1 cellular context compared by ENCODE assay signal in genomic region chr5:10507575-10508024, GRCh38.
TF ChIP-seq lines count a peak whose summit lies in the region.

No MANE protein-coding gene starts in this region.

TF ChIP-seq in GM23338, 12 proteins besides CTCF, POLR2A, EP300 and RAD21 (continued from another document):
- TF ChIP-seq ZNF462 (CRISPR knock-in tag; IDR thresholded peaks at IDR 0.05) (no peak), NANOG (IDR thresholded peaks at IDR 0.05; ENCODE audit: borderline replicate concordance) (no peak), ZNF114 (CRISPR knock-in tag; IDR thresholded peaks at IDR 0.05) (no peak), ETS1 (IDR thresholded peaks at IDR 0.05) (no peak), POLR2AphosphoS5 (IDR thresholded peaks at IDR 0.05; ENCODE audit: low read depth) (no peak), CREB1 (CRISPR knock-in tag; IDR thresholded peaks at IDR 0.05; ENCODE audit: low read depth) (no peak), JUNB (IDR thresholded peaks at IDR 0.05; ENCODE audit: unreplicated experiment) (no peak), EZH2 (IDR thresholded peaks at IDR 0.05; ENCODE audit: low read depth, unreplicated experiment) (no peak)
- TF ChIP-seq, protein P1, sequence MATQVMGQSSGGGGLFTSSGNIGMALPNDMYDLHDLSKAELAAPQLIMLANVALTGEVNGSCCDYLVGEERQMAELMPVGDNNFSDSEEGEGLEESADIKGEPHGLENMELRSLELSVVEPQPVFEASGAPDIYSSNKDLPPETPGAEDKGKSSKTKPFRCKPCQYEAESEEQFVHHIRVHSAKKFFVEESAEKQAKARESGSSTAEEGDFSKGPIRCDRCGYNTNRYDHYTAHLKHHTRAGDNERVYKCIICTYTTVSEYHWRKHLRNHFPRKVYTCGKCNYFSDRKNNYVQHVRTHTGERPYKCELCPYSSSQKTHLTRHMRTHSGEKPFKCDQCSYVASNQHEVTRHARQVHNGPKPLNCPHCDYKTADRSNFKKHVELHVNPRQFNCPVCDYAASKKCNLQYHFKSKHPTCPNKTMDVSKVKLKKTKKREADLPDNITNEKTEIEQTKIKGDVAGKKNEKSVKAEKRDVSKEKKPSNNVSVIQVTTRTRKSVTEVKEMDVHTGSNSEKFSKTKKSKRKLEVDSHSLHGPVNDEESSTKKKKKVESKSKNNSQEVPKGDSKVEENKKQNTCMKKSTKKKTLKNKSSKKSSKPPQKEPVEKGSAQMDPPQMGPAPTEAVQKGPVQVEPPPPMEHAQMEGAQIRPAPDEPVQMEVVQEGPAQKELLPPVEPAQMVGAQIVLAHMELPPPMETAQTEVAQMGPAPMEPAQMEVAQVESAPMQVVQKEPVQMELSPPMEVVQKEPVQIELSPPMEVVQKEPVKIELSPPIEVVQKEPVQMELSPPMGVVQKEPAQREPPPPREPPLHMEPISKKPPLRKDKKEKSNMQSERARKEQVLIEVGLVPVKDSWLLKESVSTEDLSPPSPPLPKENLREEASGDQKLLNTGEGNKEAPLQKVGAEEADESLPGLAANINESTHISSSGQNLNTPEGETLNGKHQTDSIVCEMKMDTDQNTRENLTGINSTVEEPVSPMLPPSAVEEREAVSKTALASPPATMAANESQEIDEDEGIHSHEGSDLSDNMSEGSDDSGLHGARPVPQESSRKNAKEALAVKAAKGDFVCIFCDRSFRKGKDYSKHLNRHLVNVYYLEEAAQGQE (IDR thresholded peaks at IDR 0.05; ENCODE audit: unreplicated experiment) = no peak
